Comparison of ENCODE assay signal across 18 cellular contexts in genomic region chr3:112873632-112874031, GRCh38. TPM values are rescaled to one million over a fixed set of nuclear protein-coding genes. Genes with fewer than 3 reads are reported as not detected.
DNase-seq lines count a peak whose midpoint lies in the region; ATAC-seq lines count a peak whose summit lies in the region.
"Had no signal": no experiment of that assay in that cellular context is flagged by ENCODE, and none has a peak within 500 bp of the region (broad histone marks: within the 10 kb centered on the region; RNA-seq: fewer than 3 reads in every experiment).

No MANE protein-coding gene starts in this region.

- no peak overlapping the region for H3K4me3 ChIP-seq in H7 (ENCODE audit: insufficient read depth, low read depth, low read length)
- H3K4me3 ChIP-seq: transverse colon had no signal

- H3K27me3 ChIP-seq in H7 (ENCODE audit: control insufficient read depth, insufficient read depth, low read length), result no peaks in the 10 kb centered on the region
- H3K27me3 ChIP-seq: transverse colon had no signal

- peak overlapping the region in 5 of 6 donors; percentile 8 to 82 (median 38) for H3K27ac Mint-ChIP-seq in naive B cell
- H3K27ac Mint-ChIP-seq: activated T-cell treated with anti-CD3 and anti-CD28 coated beads, Interleukin-2, amount 50 U/mL, for 24 hours had no signal

- ATAC-seq in GM18909 (IDR thresholded peaks at IDR 0.05; ENCODE audit: poor library complexity, unreplicated experiment) (peak; percentile 74), HG02623 (IDR thresholded peaks at IDR 0.05; ENCODE audit: unreplicated experiment) (peak; percentile 51), HG03439 (IDR thresholded peaks at IDR 0.05; ENCODE audit: unreplicated experiment) (peak; percentile 58), naive B cell (ENCODE audit: low read depth in 2 of 2) (peak; percentile 83 to 89)

- peak overlapping the region; percentile 4 to 85 (median 64) for H3K4me3 Mint-ChIP-seq in naive B cell
- H3K4me3 Mint-ChIP-seq: activated T-cell treated with anti-CD3 and anti-CD28 coated beads, Interleukin-2, amount 50 U/mL, for 24 hours had no signal

- H3K36me3 ChIP-seq in H7 (replicated peaks; ENCODE audit: control insufficient read depth, insufficient read depth, low read length), result no peaks in the 10 kb centered on the region
- H3K36me3 ChIP-seq: transverse colon had no signal

- peaks cover 0 to 23% of the 10 kb centered on the region in 2 donors for H3K36me3 Mint-ChIP-seq in naive B cell

- H3K9me3 Mint-ChIP-seq in naive B cell, result peaks cover 10 to 30% (median 17%) of the 10 kb centered on the region in 7 donors

- DNase-seq in naive B cell (peak; percentile 34), H7 (no peak), epidermal melanocyte (ENCODE audit: insufficient read length, low spot score) (no peak), A172 (ENCODE audit: low spot score) (no peak), KG1 (lab: John Stamatoyannopoulos, UW) (no peak)
- DNase-seq: activated CD4-positive, CD25-positive, alpha-beta regulatory T cell; activated T-cell treated with anti-CD3 and anti-CD28 coated beads, Interleukin-2, amount 50 U/mL, for 24 hours; amygdala; CD8-positive, alpha-beta memory T cell; dermis blood vessel endothelial cell; KBM-7; NCI-H2029 treated with DMSO at 0.1 percent for 48 hours; NK-92 treated with Interleukin-12 subunit alpha and Interleukin-12 subunit beta, amount 100 ng/mL, for 24 hours; nucleus accumbens; transverse colon had no signal

- peaks cover 27 to 41% (median 39%) of the 10 kb centered on the region in 3 donors for H3K4me1 Mint-ChIP-seq in naive B cell

- no peaks in the 10 kb centered on the region for H3K27me3 Mint-ChIP-seq in naive B cell
- H3K27me3 Mint-ChIP-seq: activated T-cell treated with anti-CD3 and anti-CD28 coated beads, Interleukin-2, amount 50 U/mL, for 24 hours had no signal

RNA-seq across cellular contexts. Expression of gene CD200R1L, which starts 27.0 kb away (rescaled TPM):
- polyA plus RNA-seq in naive B cell (ENCODE audit: low read depth in 6 of 6), result not detected
- total RNA-seq in H7 (2014; rRNA removed; shearing (Covaris generic)), result not detected in 2 replicates
- total RNA-seq in A172 (2014; rRNA removed; shearing (Covaris generic)), result 0.38 TPM in 1 of 2 replicates, not detected in the other
- total RNA-seq: CD8-positive, alpha-beta memory T cell; dermis blood vessel endothelial cell; transverse colon had no signal
- polyA plus RNA-seq: CD8-positive, alpha-beta memory T cell had no signal
